Comparison of ENCODE assay signal across 8 cellular contexts in genomic region chr20:64285579-64286427, GRCh38. TPM values are rescaled to one million over a fixed set of nuclear protein-coding genes. Genes with fewer than 3 reads are reported as not detected.
DNase-seq lines count a peak whose midpoint lies in the region; ATAC-seq and TF ChIP-seq lines count a peak whose summit lies in the region.
"Not testable (repeated sequence)": the region's sequence is repeated elsewhere in the genome, so short reads cannot be mapped to it uniquely, and the experiment has no call there.

No MANE protein-coding gene starts in this region.

- peak; percentile 96 for ATAC-seq in HG02610 (IDR thresholded peaks at IDR 0.05; ENCODE audit: unreplicated experiment)
- ATAC-seq in Right ventricle myocardium superior (ENCODE audit: poor library complexity) = peak; percentile 88

- H3K4me3 ChIP-seq in uterus = not testable (repeated sequence)

- not testable (repeated sequence) for H3K36me3 Mint-ChIP-seq in activated naive CD4-positive, alpha-beta T cell treated with anti-CD3 and anti-CD28 coated beads for 36 hours (ENCODE audit: low read depth); progenitor cell of endocrine pancreas (ENCODE audit: insufficient read depth)

- not testable (repeated sequence) for H3K27me3 ChIP-seq in uterus

- not testable (repeated sequence) for H3K27me3 Mint-ChIP-seq in activated naive CD4-positive, alpha-beta T cell treated with anti-CD3 and anti-CD28 coated beads for 36 hours (ENCODE audit: low read depth); progenitor cell of endocrine pancreas

- not testable (repeated sequence) for H3K9me3 ChIP-seq in uterus

- CTCF ChIA-PET in activated naive CD4-positive, alpha-beta T cell treated with anti-CD3 and anti-CD28 coated beads for 36 hours (lab: Charles Lee) = interaction anchor here (0.6 to 2.0 kb wide), 12 partner anchors 11 to 1187 kb away, joined by 3 to 20 read pairs (median 4); partner anchors contain the start of gene PCMTD2

- not testable (repeated sequence) for H3K9me3 Mint-ChIP-seq in activated naive CD4-positive, alpha-beta T cell treated with anti-CD3 and anti-CD28 coated beads for 36 hours; progenitor cell of endocrine pancreas (ENCODE audit: low read depth)

- not testable (repeated sequence) for H3K27ac Mint-ChIP-seq in activated naive CD4-positive, alpha-beta T cell treated with anti-CD3 and anti-CD28 coated beads for 36 hours; progenitor cell of endocrine pancreas

- not testable (repeated sequence) for H3K4me3 Mint-ChIP-seq in activated naive CD4-positive, alpha-beta T cell treated with anti-CD3 and anti-CD28 coated beads for 36 hours; progenitor cell of endocrine pancreas (ENCODE audit: low read depth)

- TF ChIP-seq POLR2A in uterus (IDR thresholded peaks at IDR 0.05) = not testable (repeated sequence)

- H3K4me1 ChIP-seq in uterus = not testable (repeated sequence)

- in situ Hi-C loops in GM13976 (cut with MboI; ENCODE audit: low sequenced_read_pairs, unreplicated experiment) = not testable (repeated sequence)

- not testable (repeated sequence) for H3K36me3 ChIP-seq in uterus

- TF ChIP-seq CTCF in GM13976 (IDR thresholded peaks at IDR 0.05; ENCODE audit: borderline replicate concordance, control extremely low read depth, extremely low read depth, insufficient read depth, missing control alignments) = peak; percentile 95
- peak; percentile 64 for TF ChIP-seq CTCF in progenitor cell of endocrine pancreas (IDR thresholded peaks at IDR 0.05; ENCODE audit: unreplicated experiment)
- peak in 3 of 4 experiments; percentile 9 to 36 (median 22) for TF ChIP-seq CTCF in uterus (IDR thresholded peaks at IDR 0.05)

- intact Hi-C loops in activated naive CD4-positive, alpha-beta T cell treated with anti-CD3 and anti-CD28 coated beads for 36 hours (cut with micrococcal nuclease); Right ventricle myocardium superior (cut with DNase I); uterus (cut with DNase I; ENCODE audit: low total_unique reads): not testable (repeated sequence)

- H3K4me1 Mint-ChIP-seq in activated naive CD4-positive, alpha-beta T cell treated with anti-CD3 and anti-CD28 coated beads for 36 hours (ENCODE audit: low read depth); progenitor cell of endocrine pancreas (ENCODE audit: low read depth): not testable (repeated sequence)

- H3K27ac ChIP-seq in uterus = not testable (repeated sequence)

- DNase-seq in GM13976 (ENCODE audit: low spot score) = peak; percentile 82
- peak; percentile 85 for DNase-seq in MV-4-11 (lab: John Stamatoyannopoulos, UW)
- peak; percentile 71 for DNase-seq in SW480 (ENCODE audit: low spot score)
- peak; percentile 96 for DNase-seq in activated naive CD4-positive, alpha-beta T cell treated with anti-CD3 and anti-CD28 coated beads for 36 hours
- DNase-seq in Right ventricle myocardium superior = peak; percentile 87
- peak; percentile 31 for DNase-seq in progenitor cell of endocrine pancreas (ENCODE audit: low spot score, unreplicated experiment)
- DNase-seq in uterus = peak in 1 of 2 donors; percentile 37

RNA-seq across cellular contexts. Expression of gene PCMTD2, which starts 30.3 kb away (rescaled TPM):
- 10 to 100 TPM; 34.5 to 36.7 TPM for total RNA-seq in activated naive CD4-positive, alpha-beta T cell treated with anti-CD3 and anti-CD28 coated beads for 36 hours
- total RNA-seq in Right ventricle myocardium superior (81.9 TPM), progenitor cell of endocrine pancreas (102 and 106 TPM in 2 replicates), uterus (100 to 1,000 TPM in 1 of 4 donors, 10 to 100 TPM in 3; 50.5 to 162 (median 66.1) TPM)

Comparison
In these comparisons a context has a peak if more than half of its experiments do, and no peak if none do; other contexts are left out.
1. CTCF ChIP-seq: peak in every context shown above with its lines; median percentile 95 in GM13976; 64 in progenitor cell of endocrine pancreas; 22 in uterus.